1 cellular context compared by ENCODE assay signal in genomic region chr19:55638864-55639359, GRCh38.
TF ChIP-seq lines count a peak whose summit lies in the region.

No MANE protein-coding gene starts in this region.

TF ChIP-seq in HEK293, 187 proteins besides CTCF, POLR2A, EP300 and RAD21 (continued from another document):
- TF ChIP-seq PATZ1 (tag by site-specific recombination; IDR thresholded peaks at IDR 0.05) = peak; percentile 57
- peak; percentile 76 for TF ChIP-seq ZBTB11 (tag by site-specific recombination; conservative IDR thresholded peaks at IDR 0.05; ENCODE audit: low read depth)
- 0 out of 2 replicates have a peak, but pooled peaks have one; percentile 9 for TF ChIP-seq KLF1 (tag by site-specific recombination; IDR thresholded peaks at IDR 0.05)
- TF ChIP-seq ZNF341 (tag by site-specific recombination; IDR thresholded peaks at IDR 0.05; ENCODE audit: low read depth) = no peak
- no peak for TF ChIP-seq ZNF785 (tag by site-specific recombination; IDR thresholded peaks at IDR 0.05)
